1 cellular context compared by ENCODE assay signal in genomic region chr12:116818948-116819832, GRCh38.
TF ChIP-seq lines count a peak whose summit lies in the region.

No MANE protein-coding gene starts in this region.

TF ChIP-seq in HEK293, 187 proteins besides CTCF, POLR2A, EP300 and RAD21 (continued from another document and continues in another):
- TF ChIP-seq HOXA7 (CRISPR knock-in tag; IDR thresholded peaks at IDR 0.05; ENCODE audit: borderline replicate concordance) (no peak), ZNF488 (tag by site-specific recombination; IDR thresholded peaks at IDR 0.05) (no peak), KLF10 (tag by site-specific recombination; IDR thresholded peaks at IDR 0.05) (peak; percentile 87; the same call in 1 of the 2 replicates), ZBTB11 (tag by site-specific recombination; conservative IDR thresholded peaks at IDR 0.05; ENCODE audit: low read depth) (no peak), ZNF776 (tag by site-specific recombination; IDR thresholded peaks at IDR 0.05; ENCODE audit: borderline replicate concordance) (no peak), ZFP37 (tag by site-specific recombination; IDR thresholded peaks at IDR 0.05) (no peak), PATZ1 (tag by site-specific recombination; IDR thresholded peaks at IDR 0.05) (peak; percentile 94), ZNF624 (tag by site-specific recombination; IDR thresholded peaks at IDR 0.05) (no peak), ZNF645 (tag by site-specific recombination; IDR thresholded peaks at IDR 0.05) (no peak), ZNF777 (tag by site-specific recombination; IDR thresholded peaks at IDR 0.05; ENCODE audit: borderline replicate concordance) (no peak), ZNF404 (tag by site-specific recombination; IDR thresholded peaks at IDR 0.05) (no peak), ZNF707 (tag by site-specific recombination; IDR thresholded peaks at IDR 0.05) (no peak), SP7 (tag by site-specific recombination; IDR thresholded peaks at IDR 0.05) (peak; percentile 90), ZNF155 (tag by site-specific recombination; IDR thresholded peaks at IDR 0.05) (no peak), ZBTB48 (tag by site-specific recombination; IDR thresholded peaks at IDR 0.05) (peak; percentile 84), ZNF677 (tag by site-specific recombination; IDR thresholded peaks at IDR 0.05) (0 out of 2 replicates have a peak, but pooled peaks have one; percentile 7), ZNF560 (tag by site-specific recombination; IDR thresholded peaks at IDR 0.05; ENCODE audit: borderline replicate concordance) (no peak), EGR2 (tag by site-specific recombination; IDR thresholded peaks at IDR 0.05; ENCODE audit: low read depth) (peak; percentile 39; the same call in 1 of the 2 replicates), KLF8 (tag by site-specific recombination; IDR thresholded peaks at IDR 0.05) (peak; percentile 82), ZNF623 (tag by site-specific recombination; IDR thresholded peaks at IDR 0.05) (no peak), ZNF169 (tag by site-specific recombination; IDR thresholded peaks at IDR 0.05) (no peak), OVOL3 (tag by site-specific recombination; IDR thresholded peaks at IDR 0.05) (no peak), ZBTB7A (tag by site-specific recombination; IDR thresholded peaks at IDR 0.05; ENCODE audit: low read depth) (no peak), ZNF518A (tag by site-specific recombination; conservative IDR thresholded peaks at IDR 0.05; ENCODE audit: low read depth) (no peak), ZNF416 (tag by site-specific recombination; IDR thresholded peaks at IDR 0.05) (no peak), ZNF549 (tag by site-specific recombination; IDR thresholded peaks at IDR 0.05) (peak; percentile 79), ZNF76 (tag by site-specific recombination; IDR thresholded peaks at IDR 0.05; ENCODE audit: borderline replicate concordance, low read depth) (peak; percentile 54; the same call in 1 of the 2 replicates), GLI2 (tag by site-specific recombination; IDR thresholded peaks at IDR 0.05; ENCODE audit: borderline replicate concordance, low read depth) (no peak), REPIN1 (tag by site-specific recombination; IDR thresholded peaks at IDR 0.05; ENCODE audit: low read depth) (no peak), ZNF585B (tag by site-specific recombination; IDR thresholded peaks at IDR 0.05) (no peak), ZNF211 (tag by site-specific recombination; IDR thresholded peaks at IDR 0.05; ENCODE audit: low read depth) (no peak), ZNF670 (tag by site-specific recombination; IDR thresholded peaks at IDR 0.05; ENCODE audit: low read depth) (no peak), ZNF266 (tag by site-specific recombination; IDR thresholded peaks at IDR 0.05; ENCODE audit: low read depth) (no peak), INSM2 (tag by site-specific recombination; IDR thresholded peaks at IDR 0.05) (peak; percentile 90), TCF7L2 (IDR thresholded peaks at IDR 0.05; ENCODE audit: borderline replicate concordance, low read depth, low read length) (no peak), ZNF785 (tag by site-specific recombination; IDR thresholded peaks at IDR 0.05) (no peak), ZNF138 (tag by site-specific recombination; IDR thresholded peaks at IDR 0.05; ENCODE audit: borderline replicate concordance) (no peak), ZNF660 (tag by site-specific recombination; IDR thresholded peaks at IDR 0.05) (no peak; the same call in 1 of the 2 replicates), KLF16 (tag by site-specific recombination; IDR thresholded peaks at IDR 0.05) (peak; percentile 57; the same call in 1 of the 2 replicates), ZBTB6 (tag by site-specific recombination; IDR thresholded peaks at IDR 0.05) (peak; percentile 57; the same call in 1 of the 2 replicates), ZBTB44 (tag by site-specific recombination; IDR thresholded peaks at IDR 0.05) (peak; percentile 76), ZNF600 (tag by site-specific recombination; IDR thresholded peaks at IDR 0.05) (no peak), ZNF184 (tag by site-specific recombination; IDR thresholded peaks at IDR 0.05) (peak; percentile 88), ZNF513 (tag by site-specific recombination; IDR thresholded peaks at IDR 0.05) (no peak), ZNF350 (tag by site-specific recombination; IDR thresholded peaks at IDR 0.05) (no peak), ZNF426 (tag by site-specific recombination; IDR thresholded peaks at IDR 0.05) (no peak), ZNF658 (tag by site-specific recombination; IDR thresholded peaks at IDR 0.05) (no peak), ZNF112 (tag by site-specific recombination; IDR thresholded peaks at IDR 0.05) (no peak)
